Comparison of ENCODE assay signal across 24 cellular contexts in the genomic region with DNA sequence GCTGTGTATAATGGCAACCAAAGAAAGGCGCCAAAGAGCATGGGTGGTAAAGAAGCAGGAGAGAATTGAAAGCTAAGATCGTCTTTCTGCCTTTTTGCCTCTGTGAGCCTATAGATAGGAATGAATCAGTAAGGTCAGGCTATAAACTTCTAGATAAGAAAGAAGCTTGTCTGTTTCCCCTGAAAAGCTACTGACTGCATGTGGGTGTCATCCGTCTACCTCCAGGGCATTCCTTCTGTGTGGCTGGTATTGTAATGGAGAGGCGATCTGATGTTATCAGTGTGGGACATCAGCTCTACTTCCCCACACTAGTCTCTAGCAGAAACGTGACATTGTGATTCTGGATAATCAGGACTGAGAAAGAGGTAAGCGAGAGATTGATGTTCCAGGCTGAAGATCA.
"Had no signal": no experiment of that assay in that cellular context is flagged by ENCODE, and none has a peak within 500 bp of the region (broad histone marks: within the 10 kb centered on the region; RNA-seq: fewer than 3 reads in every experiment).

No MANE protein-coding gene starts in this region.

- H3K4me3 Mint-ChIP-seq: activated CD8-positive, alpha-beta T cell treated with anti-CD3 and anti-CD28 coated beads, Interleukin-2, amount 10 ng/mL, durations not matched to agents 7 days and 5 days; activated naive CD8-positive, alpha-beta T cell treated with anti-CD3 and anti-CD28 coated beads, Interleukin-2, amount 10 ng/mL, durations not matched to agents 7 days and 5 days; neural crest cell; T-helper 1 cell treated with Interleukin-12 subunit alpha and Interleukin-12 subunit beta and Interleukin-4 antibody, amounts not matched to agents 30 μg/mL and 1 μg/mL, for 36 hours had no signal

- H3K9me3 ChIP-seq: gastroesophageal sphincter, heart right ventricle, left ventricle myocardium inferior, psoas muscle, right lobe of liver, tibial nerve, vagina had no signal

- H3K27me3 ChIP-seq: gastroesophageal sphincter, right lobe of liver, tibial nerve, vagina had no signal

- H3K27ac Mint-ChIP-seq: activated CD8-positive, alpha-beta T cell treated with anti-CD3 and anti-CD28 coated beads, Interleukin-2, amount 10 ng/mL, durations not matched to agents 7 days and 5 days; activated naive CD8-positive, alpha-beta T cell treated with anti-CD3 and anti-CD28 coated beads, Interleukin-2, amount 10 ng/mL, durations not matched to agents 7 days and 5 days; T-helper 1 cell treated with Interleukin-12 subunit alpha and Interleukin-12 subunit beta and Interleukin-4 antibody, amounts not matched to agents 30 μg/mL and 1 μg/mL, for 36 hours had no signal

- H3K36me3 Mint-ChIP-seq: activated naive CD8-positive, alpha-beta T cell treated with anti-CD3 and anti-CD28 coated beads, Interleukin-2, amount 10 ng/mL, durations not matched to agents 7 days and 5 days had no signal

- H3K36me3 ChIP-seq: gastroesophageal sphincter, heart right ventricle, left ventricle myocardium inferior, right lobe of liver, tibial nerve, vagina, WERI-Rb-1 had no signal

- H3K9me3 Mint-ChIP-seq: activated naive CD8-positive, alpha-beta T cell treated with anti-CD3 and anti-CD28 coated beads, Interleukin-2, amount 10 ng/mL, durations not matched to agents 7 days and 5 days; neural crest cell; T-helper 1 cell treated with Interleukin-12 subunit alpha and Interleukin-12 subunit beta and Interleukin-4 antibody, amounts not matched to agents 30 μg/mL and 1 μg/mL, for 36 hours had no signal

- H3K4me1 Mint-ChIP-seq: activated naive CD8-positive, alpha-beta T cell treated with anti-CD3 and anti-CD28 coated beads, Interleukin-2, amount 10 ng/mL, durations not matched to agents 7 days and 5 days had no signal

- H3K27ac ChIP-seq: epithelial cell of prostate, gastroesophageal sphincter, heart right ventricle, left ventricle myocardium inferior, psoas muscle, right lobe of liver, tibial nerve, vagina, WERI-Rb-1 had no signal

- ATAC-seq: activated CD8-positive, alpha-beta T cell treated with anti-CD3 and anti-CD28 coated beads, Interleukin-2, amount 10 ng/mL, durations not matched to agents 7 days and 5 days; gastroesophageal sphincter; heart right ventricle; psoas muscle; right lobe of liver had no signal

- H3K4me3 ChIP-seq: gastroesophageal sphincter, heart right ventricle, left ventricle myocardium inferior, psoas muscle, right lobe of liver, smooth muscle cell, tibial nerve, vagina had no signal

- H3K4me1 ChIP-seq: gastroesophageal sphincter, heart right ventricle, left ventricle myocardium inferior, right lobe of liver, tibial nerve, vagina had no signal

- DNase-seq: activated CD4-positive, alpha-beta T cell treated with anti-CD3 and anti-CD28 coated beads for 4 hours; activated CD8-positive, alpha-beta memory T cell treated with anti-CD3 and anti-CD28 coated beads, Interleukin-2, amount 50 U/mL, for 4 hours; activated CD8-positive, alpha-beta T cell treated with anti-CD3 and anti-CD28 coated beads, Interleukin-2, amount 10 ng/mL, durations not matched to agents 7 days and 5 days; activated gamma-delta T cell treated with Interleukin-2 at 50 U/mL for 16 hours; activated naive CD8-positive, alpha-beta T cell treated with anti-CD3 and anti-CD28 coated beads, Interleukin-2, amount 10 ng/mL, durations not matched to agents 7 days and 5 days; activated T-cell treated with anti-CD3 and anti-CD28 coated beads, Interleukin-2, amount 50 U/mL, for 48 hours; dermis blood vessel endothelial cell; heart right ventricle; left ventricle myocardium inferior; mesenchymal stem cell; psoas muscle; right lobe of liver; stimulated activated CD4-positive, alpha-beta T cell treated with anti-CD3 and anti-CD28 coated beads, Interleukin-4, amount 100 ng/mL, for 4 hours; stimulated activated CD8-positive, alpha-beta memory T cell treated with anti-CD3 and anti-CD28 coated beads, Interleukin-4, amount 100 ng/mL, for 48 hours; stimulated activated naive CD4-positive, alpha-beta T cell treated with Interleukin-2 at 50 U/mL for 16 hours; substantia nigra; WERI-Rb-1 had no signal
